In genomic region chr14:80605536-80605935, GRCh38 we compare ENCODE assay signal across 18 cellular contexts.
"Had no signal": no experiment of that assay in that cellular context is flagged by ENCODE, and none has a peak within 500 bp of the region (broad histone marks: within the 10 kb centered on the region; RNA-seq: fewer than 3 reads in every experiment).

No MANE protein-coding gene starts in this region.

- H3K4me1 ChIP-seq: neural progenitor cell, upper lobe of left lung had no signal

- H3K4me2 ChIP-seq: neural progenitor cell had no signal

- H3K9me3 ChIP-seq: adrenal gland, upper lobe of left lung had no signal

- H3K36me3 ChIP-seq: adrenal gland, neural progenitor cell, upper lobe of left lung, WERI-Rb-1 had no signal

- H3K27ac ChIP-seq: adrenal gland, neural progenitor cell, WERI-Rb-1 had no signal

- H3K4me3 ChIP-seq: adrenal gland, coronary artery, neural progenitor cell, upper lobe of left lung had no signal

- DNase-seq: activated CD4-positive, alpha-beta T cell treated with anti-CD3 and anti-CD28 coated beads, Interleukin-2, amount 10 ng/mL, durations not matched to agents 7 days and 5 days; activated CD4-positive, CD25-positive, alpha-beta regulatory T cell treated with anti-CD3 and anti-CD28 coated beads, Interleukin-2, amount 50 U/mL, for 72 hours; activated CD8-positive, alpha-beta memory T cell treated with anti-CD3 and anti-CD28 coated beads, Interleukin-2, amount 10 ng/mL, durations not matched to agents 7 days and 5 days; activated CD8-positive, alpha-beta T cell treated with anti-CD3 and anti-CD28 coated beads for 36 hours; activated T-cell treated with anti-CD3 and anti-CD28 coated beads for 4 hours; adrenal gland; kidney glomerular epithelial cell; left ventricle myocardium superior; mammary epithelial cell; naive thymus-derived CD8-positive, alpha-beta T cell; stimulated activated CD4-positive, alpha-beta T cell treated with anti-CD3 and anti-CD28 coated beads, Interleukin-4, amount 100 ng/mL, for 24 hours; stimulated activated naive CD8-positive, alpha-beta T cell treated with anti-CD3 and anti-CD28 coated beads, Interleukin-15, Interleukin-2, amounts not matched to agents 100 U/mL and 50 U/mL, for 24 hours; T-cell; upper lobe of left lung; WERI-Rb-1 had no signal

- H3K9ac ChIP-seq: neural progenitor cell had no signal

- H3K27me3 ChIP-seq: adrenal gland, neural progenitor cell, upper lobe of left lung had no signal

- ATAC-seq: activated CD8-positive, alpha-beta memory T cell treated with anti-CD3 and anti-CD28 coated beads, Interleukin-2, amount 10 ng/mL, durations not matched to agents 7 days and 5 days; activated CD8-positive, alpha-beta T cell treated with anti-CD3 and anti-CD28 coated beads for 36 hours; activated naive CD4-positive, alpha-beta T cell treated with anti-CD3 and anti-CD28 coated beads, Interleukin-2, amount 50 U/mL, for 72 hours; naive thymus-derived CD8-positive, alpha-beta T cell; stimulated activated naive CD8-positive, alpha-beta T cell treated with anti-CD3 and anti-CD28 coated beads, Interleukin-15, Interleukin-2, amounts not matched to agents 100 U/mL and 50 U/mL, for 24 hours; T-cell had no signal

- H2AFZ ChIP-seq: neural progenitor cell had no signal
